Comparison of ENCODE assay signal across 31 cellular contexts in genomic region chr6:1812034-1812433, GRCh38.
"Had no signal": no experiment of that assay in that cellular context is flagged by ENCODE, and none has a peak within 500 bp of the region (broad histone marks: within the 10 kb centered on the region; RNA-seq: fewer than 3 reads in every experiment).

No MANE protein-coding gene starts in this region.

- ATAC-seq: activated CD4-positive, alpha-beta T cell treated with anti-CD3 and anti-CD28 coated beads for 36 hours; activated naive CD4-positive, alpha-beta T cell treated with anti-CD3 and anti-CD28 coated beads, Interleukin-2, amount 50 U/mL, for 72 hours; activated T-cell treated with anti-CD3 and anti-CD28 coated beads, Interleukin-2, amount 50 U/mL, for 72 hours; foreskin keratinocyte; gastrocnemius medialis; heart left ventricle had no signal

- H3K36me3 ChIP-seq: ascending aorta, breast epithelium, cardiac muscle cell, esophagus muscularis mucosa, gastrocnemius medialis, heart left ventricle had no signal

- H3K9me3 Mint-ChIP-seq: activated CD4-positive, alpha-beta memory T cell treated with anti-CD3 and anti-CD28 coated beads for 36 hours; activated CD4-positive, alpha-beta T cell treated with anti-CD3 and anti-CD28 coated beads, Interleukin-2, amount 10 ng/mL, durations not matched to agents 24 days and 14 days; activated naive CD4-positive, alpha-beta T cell treated with anti-CD3 and anti-CD28 coated beads, Interleukin-2, amount 10 ng/mL, durations not matched to agents 7 days and 5 days; activated naive CD4-positive, alpha-beta T cell treated with anti-CD3 and anti-CD28 coated beads, Interleukin-2, amount 50 U/mL, for 72 hours; activated naive CD8-positive, alpha-beta T cell treated with anti-CD3 and anti-CD28 coated beads, Interleukin-2, amount 10 ng/mL, durations not matched to agents 7 days and 5 days; activated T-cell treated with anti-CD3 and anti-CD28 coated beads, Interleukin-2, amount 50 U/mL, for 24 hours; activated T-cell treated with anti-CD3 and anti-CD28 coated beads, Interleukin-2, amount 50 U/mL, for 72 hours; dendritic cell treated with granulocyte-macrophage colony-stimulating factor and Interleukin-4, amounts not matched to agents 40 ng/mL and 50 ng/mL, for 4 days; endodermal cell had no signal

- H3K4me3 ChIP-seq: ascending aorta, breast epithelium, cardiac muscle cell, coronary artery, dorsolateral prefrontal cortex, esophagus muscularis mucosa, gastrocnemius medialis, heart left ventricle had no signal

- H3K36me3 Mint-ChIP-seq: activated CD4-positive, alpha-beta memory T cell treated with anti-CD3 and anti-CD28 coated beads for 36 hours; activated naive CD4-positive, alpha-beta T cell treated with anti-CD3 and anti-CD28 coated beads, Interleukin-2, amount 10 ng/mL, durations not matched to agents 7 days and 5 days; activated naive CD4-positive, alpha-beta T cell treated with anti-CD3 and anti-CD28 coated beads, Interleukin-2, amount 50 U/mL, for 72 hours; activated naive CD8-positive, alpha-beta T cell treated with anti-CD3 and anti-CD28 coated beads, Interleukin-2, amount 10 ng/mL, durations not matched to agents 7 days and 5 days; brain had no signal

- H3K27ac ChIP-seq: ascending aorta, breast epithelium, cardiac muscle cell, coronary artery, dorsolateral prefrontal cortex, esophagus muscularis mucosa, foreskin keratinocyte, gastrocnemius medialis, heart left ventricle had no signal

- H3K4me1 Mint-ChIP-seq: activated CD4-positive, alpha-beta T cell treated with anti-CD3 and anti-CD28 coated beads for 36 hours; activated naive CD4-positive, alpha-beta T cell treated with anti-CD3 and anti-CD28 coated beads, Interleukin-2, amount 10 ng/mL, durations not matched to agents 7 days and 5 days had no signal

- H3K27me3 ChIP-seq: ascending aorta, breast epithelium, dorsolateral prefrontal cortex, esophagus muscularis mucosa, foreskin keratinocyte, gastrocnemius medialis, heart left ventricle had no signal

- DNase-seq: activated CD4-positive, alpha-beta memory T cell treated with anti-CD3 and anti-CD28 coated beads for 36 hours; activated CD4-positive, alpha-beta T cell treated with anti-CD3 and anti-CD28 coated beads for 36 hours; activated CD4-positive, alpha-beta T cell treated with anti-CD3 and anti-CD28 coated beads, Interleukin-2, amount 10 ng/mL, durations not matched to agents 24 days and 14 days; activated CD4-positive, CD25-positive, alpha-beta regulatory T cell; activated CD4-positive, CD25-positive, alpha-beta regulatory T cell treated with anti-CD3 and anti-CD28 coated beads, Interleukin-2, amount 50 U/mL, for 72 hours; activated CD8-positive, alpha-beta memory T cell treated with anti-CD3 and anti-CD28 coated beads, Interleukin-2, amount 50 U/mL, for 48 hours; activated gamma-delta T cell; activated naive CD4-positive, alpha-beta T cell; activated naive CD4-positive, alpha-beta T cell treated with anti-CD3 and anti-CD28 coated beads, Interleukin-2, amount 10 ng/mL, durations not matched to agents 7 days and 5 days; activated naive CD8-positive, alpha-beta T cell treated with anti-CD3 and anti-CD28 coated beads, Interleukin-2, amount 10 ng/mL, durations not matched to agents 7 days and 5 days; activated T-cell treated with anti-CD3 and anti-CD28 coated beads for 4 hours; activated T-cell treated with anti-CD3 and anti-CD28 coated beads, Interleukin-2, amount 50 U/mL, for 24 hours; activated T-cell treated with anti-CD3 and anti-CD28 coated beads, Interleukin-2, amount 50 U/mL, for 72 hours; central memory CD4-positive, alpha-beta T cell; dorsolateral prefrontal cortex; effector memory CD4-positive, alpha-beta T cell; endodermal cell; erythroblast; foreskin keratinocyte; gastrocnemius medialis; glutamatergic neuron; heart left ventricle; T-helper 2 cell had no signal

- H3K4me3 Mint-ChIP-seq: activated CD4-positive, alpha-beta memory T cell treated with anti-CD3 and anti-CD28 coated beads for 36 hours; activated CD4-positive, alpha-beta T cell treated with anti-CD3 and anti-CD28 coated beads for 36 hours; activated CD4-positive, alpha-beta T cell treated with anti-CD3 and anti-CD28 coated beads, Interleukin-2, amount 10 ng/mL, durations not matched to agents 24 days and 14 days; activated naive CD4-positive, alpha-beta T cell treated with anti-CD3 and anti-CD28 coated beads, Interleukin-2, amount 10 ng/mL, durations not matched to agents 7 days and 5 days; activated naive CD8-positive, alpha-beta T cell treated with anti-CD3 and anti-CD28 coated beads, Interleukin-2, amount 10 ng/mL, durations not matched to agents 7 days and 5 days; activated T-cell treated with anti-CD3 and anti-CD28 coated beads, Interleukin-2, amount 50 U/mL, for 24 hours; activated T-cell treated with anti-CD3 and anti-CD28 coated beads, Interleukin-2, amount 50 U/mL, for 72 hours; brain; dendritic cell treated with granulocyte-macrophage colony-stimulating factor and Interleukin-4, amounts not matched to agents 40 ng/mL and 50 ng/mL, for 4 days; endodermal cell had no signal

- H3K4me1 ChIP-seq: ascending aorta, breast epithelium, esophagus muscularis mucosa, foreskin keratinocyte, gastrocnemius medialis had no signal

- H3K9me3 ChIP-seq: ascending aorta, breast epithelium, esophagus muscularis mucosa, gastrocnemius medialis, heart left ventricle had no signal

- H3K27me3 Mint-ChIP-seq: activated CD4-positive, alpha-beta memory T cell treated with anti-CD3 and anti-CD28 coated beads for 36 hours; activated CD4-positive, alpha-beta T cell treated with anti-CD3 and anti-CD28 coated beads for 36 hours; activated CD4-positive, alpha-beta T cell treated with anti-CD3 and anti-CD28 coated beads, Interleukin-2, amount 10 ng/mL, durations not matched to agents 24 days and 14 days; activated naive CD8-positive, alpha-beta T cell treated with anti-CD3 and anti-CD28 coated beads, Interleukin-2, amount 10 ng/mL, durations not matched to agents 7 days and 5 days; activated T-cell treated with anti-CD3 and anti-CD28 coated beads, Interleukin-2, amount 50 U/mL, for 24 hours; brain; dendritic cell treated with granulocyte-macrophage colony-stimulating factor and Interleukin-4, amounts not matched to agents 40 ng/mL and 50 ng/mL, for 4 days had no signal

- H3K27ac Mint-ChIP-seq: activated CD4-positive, alpha-beta memory T cell treated with anti-CD3 and anti-CD28 coated beads for 36 hours; activated CD4-positive, alpha-beta T cell treated with anti-CD3 and anti-CD28 coated beads for 36 hours; activated CD4-positive, alpha-beta T cell treated with anti-CD3 and anti-CD28 coated beads, Interleukin-2, amount 10 ng/mL, durations not matched to agents 24 days and 14 days; activated naive CD4-positive, alpha-beta T cell treated with anti-CD3 and anti-CD28 coated beads, Interleukin-2, amount 10 ng/mL, durations not matched to agents 7 days and 5 days; activated naive CD4-positive, alpha-beta T cell treated with anti-CD3 and anti-CD28 coated beads, Interleukin-2, amount 50 U/mL, for 72 hours; activated naive CD8-positive, alpha-beta T cell treated with anti-CD3 and anti-CD28 coated beads, Interleukin-2, amount 10 ng/mL, durations not matched to agents 7 days and 5 days; activated T-cell treated with anti-CD3 and anti-CD28 coated beads, Interleukin-2, amount 50 U/mL, for 24 hours; activated T-cell treated with anti-CD3 and anti-CD28 coated beads, Interleukin-2, amount 50 U/mL, for 72 hours; brain; dendritic cell treated with granulocyte-macrophage colony-stimulating factor and Interleukin-4, amounts not matched to agents 40 ng/mL and 50 ng/mL, for 4 days; endodermal cell had no signal
